ENCODE assay signal across 1 cellular context in the genomic region with DNA sequence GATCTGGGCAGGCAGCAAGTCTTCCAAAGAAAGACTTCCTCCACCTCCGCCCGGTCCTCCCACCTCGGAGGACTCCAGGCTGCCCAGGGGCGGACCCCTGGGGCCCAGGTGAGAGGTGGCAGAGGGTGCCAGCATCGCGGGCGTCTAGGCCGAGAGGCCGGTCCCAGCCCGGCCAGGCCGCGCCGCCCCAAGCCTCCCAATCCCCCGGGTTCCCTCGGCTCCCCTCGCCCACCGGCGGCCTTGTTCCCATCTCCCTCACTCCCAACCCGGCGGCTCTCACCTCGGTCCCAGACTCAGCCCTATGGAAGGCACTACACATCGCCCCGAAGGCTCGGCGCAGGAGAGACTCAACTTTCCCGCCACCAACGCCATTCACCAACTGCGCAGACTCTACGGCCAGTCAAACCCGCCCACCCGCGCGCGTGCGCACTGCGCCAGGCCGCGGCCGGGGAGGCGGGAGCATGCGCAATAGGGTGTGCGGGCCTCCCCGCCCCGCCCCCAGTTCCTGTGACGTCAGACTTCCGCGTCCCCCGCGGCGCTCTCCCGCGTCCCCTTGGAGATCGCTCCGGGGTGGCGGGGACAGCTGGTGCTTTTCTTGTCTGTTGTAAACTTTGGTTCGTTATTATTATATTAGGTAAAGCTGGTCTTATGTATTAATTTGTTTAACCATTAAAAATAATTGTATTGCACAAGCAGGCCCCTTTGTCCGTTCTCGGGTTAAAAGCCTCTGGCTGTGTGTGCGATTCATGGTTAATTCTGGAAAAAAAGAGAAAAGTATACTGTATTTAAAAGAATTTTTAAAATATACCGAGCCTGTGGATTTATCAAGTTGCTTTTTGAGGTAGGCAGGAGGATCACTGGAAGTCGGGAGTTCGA.
TF ChIP-seq lines count a peak whose summit lies in the region.

A gene (minus strand): TSS at position 381 of the 876 bp plus-strand sequence. CDS start 62 bp downstream, at position 319.

TF ChIP-seq in GM12878, 131 proteins besides CTCF, POLR2A, EP300 and RAD21 (continued from another document and continues in another):
- no peak for TF ChIP-seq FOXM1 (IDR thresholded peaks at IDR 0.05; ENCODE audit: low read depth, low read length)
- peak; percentile 79; the same call in 1 of the 2 replicates for TF ChIP-seq TAF1 (IDR thresholded peaks at IDR 0.05; ENCODE audit: borderline replicate concordance, low read depth, low read length)
- TF ChIP-seq, protein P1, sequence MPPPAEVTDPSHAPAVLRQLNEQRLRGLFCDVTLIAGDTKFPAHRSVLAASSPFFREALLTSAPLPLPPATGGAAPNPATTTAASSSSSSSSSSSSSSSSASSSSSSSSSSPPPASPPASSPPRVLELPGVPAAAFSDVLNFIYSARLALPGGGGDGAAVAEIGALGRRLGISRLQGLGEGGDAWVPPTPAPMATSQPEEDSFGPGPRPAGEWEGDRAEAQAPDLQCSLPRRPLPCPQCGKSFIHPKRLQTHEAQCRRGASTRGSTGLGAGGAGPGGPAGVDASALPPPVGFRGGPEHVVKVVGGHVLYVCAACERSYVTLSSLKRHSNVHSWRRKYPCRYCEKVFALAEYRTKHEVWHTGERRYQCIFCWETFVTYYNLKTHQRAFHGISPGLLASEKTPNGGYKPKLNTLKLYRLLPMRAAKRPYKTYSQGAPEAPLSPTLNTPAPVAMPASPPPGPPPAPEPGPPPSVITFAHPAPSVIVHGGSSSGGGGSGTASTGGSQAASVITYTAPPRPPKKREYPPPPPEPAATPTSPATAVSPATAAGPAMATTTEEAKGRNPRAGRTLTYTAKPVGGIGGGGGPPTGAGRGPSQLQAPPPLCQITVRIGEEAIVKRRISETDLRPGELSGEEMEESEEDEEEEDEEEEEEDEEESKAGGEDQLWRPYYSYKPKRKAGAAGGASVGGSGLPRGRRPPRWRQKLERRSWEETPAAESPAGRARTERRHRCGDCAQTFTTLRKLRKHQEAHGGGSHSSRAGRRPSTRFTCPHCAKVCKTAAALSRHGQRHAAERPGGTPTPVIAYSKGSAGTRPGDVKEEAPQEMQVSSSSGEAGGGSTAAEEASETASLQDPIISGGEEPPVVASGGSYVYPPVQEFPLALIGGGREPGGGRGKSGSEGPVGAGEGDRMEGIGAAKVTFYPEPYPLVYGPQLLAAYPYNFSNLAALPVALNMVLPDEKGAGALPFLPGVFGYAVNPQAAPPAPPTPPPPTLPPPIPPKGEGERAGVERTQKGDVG (CRISPR knock-in tag; IDR thresholded peaks at IDR 0.05): no peak
- TF ChIP-seq, protein P2, sequence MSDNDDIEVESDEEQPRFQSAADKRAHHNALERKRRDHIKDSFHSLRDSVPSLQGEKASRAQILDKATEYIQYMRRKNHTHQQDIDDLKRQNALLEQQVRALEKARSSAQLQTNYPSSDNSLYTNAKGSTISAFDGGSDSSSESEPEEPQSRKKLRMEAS (IDR thresholded peaks at IDR 0.05; ENCODE audit: low read depth, low read length): peak; percentile 81
- TF ChIP-seq PAX5 (IDR thresholded peaks at IDR 0.05; ENCODE audit: borderline replicate concordance, low read depth, low read length): no peak
- TF ChIP-seq, protein P3, sequence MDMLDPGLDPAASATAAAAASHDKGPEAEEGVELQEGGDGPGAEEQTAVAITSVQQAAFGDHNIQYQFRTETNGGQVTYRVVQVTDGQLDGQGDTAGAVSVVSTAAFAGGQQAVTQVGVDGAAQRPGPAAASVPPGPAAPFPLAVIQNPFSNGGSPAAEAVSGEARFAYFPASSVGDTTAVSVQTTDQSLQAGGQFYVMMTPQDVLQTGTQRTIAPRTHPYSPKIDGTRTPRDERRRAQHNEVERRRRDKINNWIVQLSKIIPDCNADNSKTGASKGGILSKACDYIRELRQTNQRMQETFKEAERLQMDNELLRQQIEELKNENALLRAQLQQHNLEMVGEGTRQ (IDR thresholded peaks at IDR 0.05; ENCODE audit: borderline replicate concordance, low read depth, low read length): no peak
- peak; percentile 91 for TF ChIP-seq ATF7 (IDR thresholded peaks at IDR 0.05; ENCODE audit: low read depth)
- no peak for TF ChIP-seq CBX5 (IDR thresholded peaks at IDR 0.05; ENCODE audit: low read depth)
- TF ChIP-seq SPI1 (IDR thresholded peaks at IDR 0.05; ENCODE audit: borderline replicate concordance, insufficient read depth, low read depth, low read length): no peak
- 0 out of 2 replicates have a peak, but pooled peaks have one; percentile 40 for TF ChIP-seq HDAC2 (IDR thresholded peaks at IDR 0.05)
- TF ChIP-seq EGR1 (IDR thresholded peaks at IDR 0.05; ENCODE audit: borderline replicate concordance in 1 of 2, low read depth in 2 of 2, low read length in 2 of 2): peak in 1 of 2 experiments; percentile 60; a peak in 2 of 3 replicates
- no peak for TF ChIP-seq NFXL1 (IDR thresholded peaks at IDR 0.05; ENCODE audit: borderline replicate concordance)
- peak; percentile 80; the same call in 1 of the 2 replicates for TF ChIP-seq SMAD5 (IDR thresholded peaks at IDR 0.05; ENCODE audit: low read depth)
- TF ChIP-seq, protein P4, sequence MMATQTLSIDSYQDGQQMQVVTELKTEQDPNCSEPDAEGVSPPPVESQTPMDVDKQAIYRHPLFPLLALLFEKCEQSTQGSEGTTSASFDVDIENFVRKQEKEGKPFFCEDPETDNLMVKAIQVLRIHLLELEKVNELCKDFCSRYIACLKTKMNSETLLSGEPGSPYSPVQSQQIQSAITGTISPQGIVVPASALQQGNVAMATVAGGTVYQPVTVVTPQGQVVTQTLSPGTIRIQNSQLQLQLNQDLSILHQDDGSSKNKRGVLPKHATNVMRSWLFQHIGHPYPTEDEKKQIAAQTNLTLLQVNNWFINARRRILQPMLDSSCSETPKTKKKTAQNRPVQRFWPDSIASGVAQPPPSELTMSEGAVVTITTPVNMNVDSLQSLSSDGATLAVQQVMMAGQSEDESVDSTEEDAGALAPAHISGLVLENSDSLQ (IDR thresholded peaks at IDR 0.05): no peak; the same call in 1 of the 2 replicates
- TF ChIP-seq RB1 (IDR thresholded peaks at IDR 0.05; ENCODE audit: borderline replicate concordance): peak; percentile 84; the same call in 1 of the 2 replicates
- TF ChIP-seq, protein P5, sequence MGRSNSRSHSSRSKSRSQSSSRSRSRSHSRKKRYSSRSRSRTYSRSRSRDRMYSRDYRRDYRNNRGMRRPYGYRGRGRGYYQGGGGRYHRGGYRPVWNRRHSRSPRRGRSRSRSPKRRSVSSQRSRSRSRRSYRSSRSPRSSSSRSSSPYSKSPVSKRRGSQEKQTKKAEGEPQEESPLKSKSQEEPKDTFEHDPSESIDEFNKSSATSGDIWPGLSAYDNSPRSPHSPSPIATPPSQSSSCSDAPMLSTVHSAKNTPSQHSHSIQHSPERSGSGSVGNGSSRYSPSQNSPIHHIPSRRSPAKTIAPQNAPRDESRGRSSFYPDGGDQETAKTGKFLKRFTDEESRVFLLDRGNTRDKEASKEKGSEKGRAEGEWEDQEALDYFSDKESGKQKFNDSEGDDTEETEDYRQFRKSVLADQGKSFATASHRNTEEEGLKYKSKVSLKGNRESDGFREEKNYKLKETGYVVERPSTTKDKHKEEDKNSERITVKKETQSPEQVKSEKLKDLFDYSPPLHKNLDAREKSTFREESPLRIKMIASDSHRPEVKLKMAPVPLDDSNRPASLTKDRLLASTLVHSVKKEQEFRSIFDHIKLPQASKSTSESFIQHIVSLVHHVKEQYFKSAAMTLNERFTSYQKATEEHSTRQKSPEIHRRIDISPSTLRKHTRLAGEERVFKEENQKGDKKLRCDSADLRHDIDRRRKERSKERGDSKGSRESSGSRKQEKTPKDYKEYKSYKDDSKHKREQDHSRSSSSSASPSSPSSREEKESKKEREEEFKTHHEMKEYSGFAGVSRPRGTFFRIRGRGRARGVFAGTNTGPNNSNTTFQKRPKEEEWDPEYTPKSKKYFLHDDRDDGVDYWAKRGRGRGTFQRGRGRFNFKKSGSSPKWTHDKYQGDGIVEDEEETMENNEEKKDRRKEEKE (IDR thresholded peaks at IDR 0.05): no peak
- peak; percentile 100 for TF ChIP-seq IKZF1 (conservative IDR thresholded peaks at IDR 0.05)
- TF ChIP-seq NR2F1 (conservative IDR thresholded peaks at IDR 0.05): no peak
- TF ChIP-seq NRF1 (conservative IDR thresholded peaks at IDR 0.05; ENCODE audit: low read depth, low read length): peak; percentile 100
- TF ChIP-seq, protein P6, sequence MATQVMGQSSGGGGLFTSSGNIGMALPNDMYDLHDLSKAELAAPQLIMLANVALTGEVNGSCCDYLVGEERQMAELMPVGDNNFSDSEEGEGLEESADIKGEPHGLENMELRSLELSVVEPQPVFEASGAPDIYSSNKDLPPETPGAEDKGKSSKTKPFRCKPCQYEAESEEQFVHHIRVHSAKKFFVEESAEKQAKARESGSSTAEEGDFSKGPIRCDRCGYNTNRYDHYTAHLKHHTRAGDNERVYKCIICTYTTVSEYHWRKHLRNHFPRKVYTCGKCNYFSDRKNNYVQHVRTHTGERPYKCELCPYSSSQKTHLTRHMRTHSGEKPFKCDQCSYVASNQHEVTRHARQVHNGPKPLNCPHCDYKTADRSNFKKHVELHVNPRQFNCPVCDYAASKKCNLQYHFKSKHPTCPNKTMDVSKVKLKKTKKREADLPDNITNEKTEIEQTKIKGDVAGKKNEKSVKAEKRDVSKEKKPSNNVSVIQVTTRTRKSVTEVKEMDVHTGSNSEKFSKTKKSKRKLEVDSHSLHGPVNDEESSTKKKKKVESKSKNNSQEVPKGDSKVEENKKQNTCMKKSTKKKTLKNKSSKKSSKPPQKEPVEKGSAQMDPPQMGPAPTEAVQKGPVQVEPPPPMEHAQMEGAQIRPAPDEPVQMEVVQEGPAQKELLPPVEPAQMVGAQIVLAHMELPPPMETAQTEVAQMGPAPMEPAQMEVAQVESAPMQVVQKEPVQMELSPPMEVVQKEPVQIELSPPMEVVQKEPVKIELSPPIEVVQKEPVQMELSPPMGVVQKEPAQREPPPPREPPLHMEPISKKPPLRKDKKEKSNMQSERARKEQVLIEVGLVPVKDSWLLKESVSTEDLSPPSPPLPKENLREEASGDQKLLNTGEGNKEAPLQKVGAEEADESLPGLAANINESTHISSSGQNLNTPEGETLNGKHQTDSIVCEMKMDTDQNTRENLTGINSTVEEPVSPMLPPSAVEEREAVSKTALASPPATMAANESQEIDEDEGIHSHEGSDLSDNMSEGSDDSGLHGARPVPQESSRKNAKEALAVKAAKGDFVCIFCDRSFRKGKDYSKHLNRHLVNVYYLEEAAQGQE (IDR thresholded peaks at IDR 0.05; ENCODE audit: low read depth, low read length): 0 out of 2 replicates have a peak, but pooled peaks have one; percentile 36
- peak; percentile 98 for TF ChIP-seq CREM (IDR thresholded peaks at IDR 0.05; ENCODE audit: low read depth)
- peak; percentile 80; the same call in 1 of the 2 replicates for TF ChIP-seq TCF3 (IDR thresholded peaks at IDR 0.05; ENCODE audit: borderline replicate concordance, insufficient read depth, low read depth, low read length)
- TF ChIP-seq, protein P7, sequence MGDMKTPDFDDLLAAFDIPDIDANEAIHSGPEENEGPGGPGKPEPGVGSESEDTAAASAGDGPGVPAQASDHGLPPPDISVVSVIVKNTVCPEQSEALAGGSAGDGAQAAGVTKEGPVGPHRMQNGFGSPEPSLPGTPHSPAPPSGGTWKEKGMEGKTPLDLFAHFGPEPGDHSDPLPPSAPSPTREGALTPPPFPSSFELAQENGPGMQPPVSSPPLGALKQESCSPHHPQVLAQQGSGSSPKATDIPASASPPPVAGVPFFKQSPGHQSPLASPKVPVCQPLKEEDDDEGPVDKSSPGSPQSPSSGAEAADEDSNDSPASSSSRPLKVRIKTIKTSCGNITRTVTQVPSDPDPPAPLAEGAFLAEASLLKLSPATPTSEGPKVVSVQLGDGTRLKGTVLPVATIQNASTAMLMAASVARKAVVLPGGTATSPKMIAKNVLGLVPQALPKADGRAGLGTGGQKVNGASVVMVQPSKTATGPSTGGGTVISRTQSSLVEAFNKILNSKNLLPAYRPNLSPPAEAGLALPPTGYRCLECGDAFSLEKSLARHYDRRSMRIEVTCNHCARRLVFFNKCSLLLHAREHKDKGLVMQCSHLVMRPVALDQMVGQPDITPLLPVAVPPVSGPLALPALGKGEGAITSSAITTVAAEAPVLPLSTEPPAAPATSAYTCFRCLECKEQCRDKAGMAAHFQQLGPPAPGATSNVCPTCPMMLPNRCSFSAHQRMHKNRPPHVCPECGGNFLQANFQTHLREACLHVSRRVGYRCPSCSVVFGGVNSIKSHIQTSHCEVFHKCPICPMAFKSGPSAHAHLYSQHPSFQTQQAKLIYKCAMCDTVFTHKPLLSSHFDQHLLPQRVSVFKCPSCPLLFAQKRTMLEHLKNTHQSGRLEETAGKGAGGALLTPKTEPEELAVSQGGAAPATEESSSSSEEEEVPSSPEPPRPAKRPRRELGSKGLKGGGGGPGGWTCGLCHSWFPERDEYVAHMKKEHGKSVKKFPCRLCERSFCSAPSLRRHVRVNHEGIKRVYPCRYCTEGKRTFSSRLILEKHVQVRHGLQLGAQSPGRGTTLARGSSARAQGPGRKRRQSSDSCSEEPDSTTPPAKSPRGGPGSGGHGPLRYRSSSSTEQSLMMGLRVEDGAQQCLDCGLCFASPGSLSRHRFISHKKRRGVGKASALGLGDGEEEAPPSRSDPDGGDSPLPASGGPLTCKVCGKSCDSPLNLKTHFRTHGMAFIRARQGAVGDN (IDR thresholded peaks at IDR 0.05): peak; percentile 67; the same call in 1 of the 2 replicates
- TF ChIP-seq, protein P8, sequence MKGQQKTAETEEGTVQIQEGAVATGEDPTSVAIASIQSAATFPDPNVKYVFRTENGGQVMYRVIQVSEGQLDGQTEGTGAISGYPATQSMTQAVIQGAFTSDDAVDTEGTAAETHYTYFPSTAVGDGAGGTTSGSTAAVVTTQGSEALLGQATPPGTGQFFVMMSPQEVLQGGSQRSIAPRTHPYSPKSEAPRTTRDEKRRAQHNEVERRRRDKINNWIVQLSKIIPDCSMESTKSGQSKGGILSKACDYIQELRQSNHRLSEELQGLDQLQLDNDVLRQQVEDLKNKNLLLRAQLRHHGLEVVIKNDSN (IDR thresholded peaks at IDR 0.05; ENCODE audit: borderline replicate concordance, extremely low read length, insufficient read depth, low read depth, low read length): no peak
- TF ChIP-seq TCF12 (IDR thresholded peaks at IDR 0.05; ENCODE audit: low read depth, low read length): peak; percentile 68; the same call in 1 of the 2 replicates
- no peak for TF ChIP-seq NR2C2 (IDR thresholded peaks at IDR 0.05; ENCODE audit: borderline replicate concordance, control insufficient read depth, insufficient read length, low read depth)
- TF ChIP-seq YY1 (IDR thresholded peaks at IDR 0.05; ENCODE audit: low read depth, low read length): peak; percentile 38; the same call in 1 of the 2 replicates
- TF ChIP-seq BRCA1 (IDR thresholded peaks at IDR 0.05; ENCODE audit: low read depth, low read length): no peak
- TF ChIP-seq, protein P9, sequence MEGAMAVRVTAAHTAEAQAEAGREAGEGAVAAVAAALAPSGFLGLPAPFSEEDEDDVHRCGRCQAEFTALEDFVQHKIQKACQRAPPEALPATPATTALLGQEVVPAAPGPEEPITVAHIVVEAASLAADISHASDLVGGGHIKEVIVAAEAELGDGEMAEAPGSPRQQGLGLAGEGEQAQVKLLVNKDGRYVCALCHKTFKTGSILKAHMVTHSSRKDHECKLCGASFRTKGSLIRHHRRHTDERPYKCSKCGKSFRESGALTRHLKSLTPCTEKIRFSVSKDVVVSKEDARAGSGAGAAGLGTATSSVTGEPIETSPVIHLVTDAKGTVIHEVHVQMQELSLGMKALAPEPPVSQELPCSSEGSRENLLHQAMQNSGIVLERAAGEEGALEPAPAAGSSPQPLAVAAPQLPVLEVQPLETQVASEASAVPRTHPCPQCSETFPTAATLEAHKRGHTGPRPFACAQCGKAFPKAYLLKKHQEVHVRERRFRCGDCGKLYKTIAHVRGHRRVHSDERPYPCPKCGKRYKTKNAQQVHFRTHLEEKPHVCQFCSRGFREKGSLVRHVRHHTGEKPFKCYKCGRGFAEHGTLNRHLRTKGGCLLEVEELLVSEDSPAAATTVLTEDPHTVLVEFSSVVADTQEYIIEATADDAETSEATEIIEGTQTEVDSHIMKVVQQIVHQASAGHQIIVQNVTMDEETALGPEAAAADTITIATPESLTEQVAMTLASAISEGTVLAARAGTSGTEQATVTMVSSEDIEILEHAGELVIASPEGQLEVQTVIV (IDR thresholded peaks at IDR 0.05; ENCODE audit: borderline replicate concordance, partially characterized antibody): peak; percentile 51
- TF ChIP-seq ZZZ3 (IDR thresholded peaks at IDR 0.05; ENCODE audit: control insufficient read depth, insufficient read length, low read depth): no peak
- no peak for TF ChIP-seq ZBED1 (IDR thresholded peaks at IDR 0.05; ENCODE audit: borderline replicate concordance)
